Comparison of ENCODE assay signal across 1 cellular context in the genomic region with DNA sequence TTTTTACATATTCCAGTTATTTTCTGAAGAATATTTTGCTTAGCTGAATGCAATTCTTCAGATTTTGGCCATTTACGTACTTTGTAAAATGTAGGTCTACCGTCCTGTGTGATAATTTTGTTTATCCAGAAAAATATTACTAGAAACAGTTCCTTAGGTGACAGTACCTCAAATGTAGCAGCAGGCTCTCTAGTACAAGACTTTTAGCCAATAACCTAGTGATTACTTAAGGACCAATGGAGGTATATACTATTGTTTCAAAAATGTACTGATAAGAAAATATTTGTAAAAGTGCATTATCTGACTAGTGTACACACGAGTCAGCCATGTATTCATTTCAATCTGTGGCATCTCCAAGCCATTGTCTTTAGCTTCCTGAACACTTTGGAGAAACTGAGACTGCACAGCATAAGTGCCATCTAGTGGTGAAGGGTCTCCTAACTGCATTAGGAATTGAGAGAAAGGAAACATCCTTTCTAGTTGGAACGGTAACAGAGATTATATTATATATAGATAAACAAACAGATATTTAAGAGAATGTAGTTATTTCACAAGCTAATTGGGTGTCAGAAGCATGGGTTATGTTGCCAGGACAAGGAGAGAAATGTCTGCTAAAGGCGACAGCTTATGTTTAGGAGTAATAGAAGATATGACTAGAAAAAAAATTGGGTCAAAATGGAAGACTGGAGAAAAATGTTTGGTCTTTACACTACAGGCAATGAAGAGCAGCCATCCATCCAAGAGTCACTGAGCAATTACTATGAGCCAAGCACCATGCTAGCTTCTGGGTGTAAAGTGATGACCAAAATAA.
TF ChIP-seq lines count a peak whose summit lies in the region.

No MANE protein-coding gene starts in this region.

TF ChIP-seq in HepG2, 621 proteins besides CTCF, POLR2A, EP300 and RAD21 (continued from another document and continues in another):
- TF ChIP-seq, protein P1, sequence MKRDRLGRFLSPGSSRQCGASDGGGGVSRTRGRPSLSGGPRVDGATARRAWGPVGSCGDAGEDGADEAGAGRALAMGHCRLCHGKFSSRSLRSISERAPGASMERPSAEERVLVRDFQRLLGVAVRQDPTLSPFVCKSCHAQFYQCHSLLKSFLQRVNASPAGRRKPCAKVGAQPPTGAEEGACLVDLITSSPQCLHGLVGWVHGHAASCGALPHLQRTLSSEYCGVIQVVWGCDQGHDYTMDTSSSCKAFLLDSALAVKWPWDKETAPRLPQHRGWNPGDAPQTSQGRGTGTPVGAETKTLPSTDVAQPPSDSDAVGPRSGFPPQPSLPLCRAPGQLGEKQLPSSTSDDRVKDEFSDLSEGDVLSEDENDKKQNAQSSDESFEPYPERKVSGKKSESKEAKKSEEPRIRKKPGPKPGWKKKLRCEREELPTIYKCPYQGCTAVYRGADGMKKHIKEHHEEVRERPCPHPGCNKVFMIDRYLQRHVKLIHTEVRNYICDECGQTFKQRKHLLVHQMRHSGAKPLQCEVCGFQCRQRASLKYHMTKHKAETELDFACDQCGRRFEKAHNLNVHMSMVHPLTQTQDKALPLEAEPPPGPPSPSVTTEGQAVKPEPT (CRISPR knock-in tag; IDR thresholded peaks at IDR 0.05; ENCODE audit: low read depth): no peak
- no peak for TF ChIP-seq ZNF230 (CRISPR knock-in tag; IDR thresholded peaks at IDR 0.05)
- TF ChIP-seq ZNF136 (CRISPR knock-in tag; IDR thresholded peaks at IDR 0.05; ENCODE audit: low read depth): no peak
- TF ChIP-seq ARID2 (CRISPR knock-in tag; IDR thresholded peaks at IDR 0.05; ENCODE audit: borderline replicate concordance): no peak
- no peak for TF ChIP-seq MYC (CRISPR knock-in tag; IDR thresholded peaks at IDR 0.05; ENCODE audit: borderline replicate concordance)
- no peak for TF ChIP-seq SOX13 (IDR thresholded peaks at IDR 0.05)
- peak in 1 of 2 experiments; percentile 85; a peak in 2 of 4 replicates for TF ChIP-seq SOX13 (CRISPR knock-in tag; conservative IDR thresholded peaks at IDR 0.05 in 1 of 2, IDR thresholded peaks at IDR 0.05 in 1 of 2)
- peak; percentile 48; the same call in 1 of the 2 replicates for TF ChIP-seq RXRB (CRISPR knock-in tag; IDR thresholded peaks at IDR 0.05; ENCODE audit: borderline replicate concordance)
- no peak for TF ChIP-seq NBN (conservative IDR thresholded peaks at IDR 0.05)
- no peak for TF ChIP-seq TP53 (CRISPR knock-in tag; conservative IDR thresholded peaks at IDR 0.05)
- TF ChIP-seq ZNF674 (CRISPR knock-in tag; IDR thresholded peaks at IDR 0.05; ENCODE audit: low read depth): no peak
- no peak for TF ChIP-seq ZNF773 (CRISPR knock-in tag; IDR thresholded peaks at IDR 0.05; ENCODE audit: borderline replicate concordance)
- TF ChIP-seq, protein P2, sequence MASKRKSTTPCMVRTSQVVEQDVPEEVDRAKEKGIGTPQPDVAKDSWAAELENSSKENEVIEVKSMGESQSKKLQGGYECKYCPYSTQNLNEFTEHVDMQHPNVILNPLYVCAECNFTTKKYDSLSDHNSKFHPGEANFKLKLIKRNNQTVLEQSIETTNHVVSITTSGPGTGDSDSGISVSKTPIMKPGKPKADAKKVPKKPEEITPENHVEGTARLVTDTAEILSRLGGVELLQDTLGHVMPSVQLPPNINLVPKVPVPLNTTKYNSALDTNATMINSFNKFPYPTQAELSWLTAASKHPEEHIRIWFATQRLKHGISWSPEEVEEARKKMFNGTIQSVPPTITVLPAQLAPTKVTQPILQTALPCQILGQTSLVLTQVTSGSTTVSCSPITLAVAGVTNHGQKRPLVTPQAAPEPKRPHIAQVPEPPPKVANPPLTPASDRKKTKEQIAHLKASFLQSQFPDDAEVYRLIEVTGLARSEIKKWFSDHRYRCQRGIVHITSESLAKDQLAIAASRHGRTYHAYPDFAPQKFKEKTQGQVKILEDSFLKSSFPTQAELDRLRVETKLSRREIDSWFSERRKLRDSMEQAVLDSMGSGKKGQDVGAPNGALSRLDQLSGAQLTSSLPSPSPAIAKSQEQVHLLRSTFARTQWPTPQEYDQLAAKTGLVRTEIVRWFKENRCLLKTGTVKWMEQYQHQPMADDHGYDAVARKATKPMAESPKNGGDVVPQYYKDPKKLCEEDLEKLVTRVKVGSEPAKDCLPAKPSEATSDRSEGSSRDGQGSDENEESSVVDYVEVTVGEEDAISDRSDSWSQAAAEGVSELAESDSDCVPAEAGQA (IDR thresholded peaks at IDR 0.05; ENCODE audit: low read depth): no peak
- TF ChIP-seq, protein P2 (CRISPR knock-in tag; IDR thresholded peaks at IDR 0.05; ENCODE audit: borderline replicate concordance): no peak
- TF ChIP-seq, protein P3, sequence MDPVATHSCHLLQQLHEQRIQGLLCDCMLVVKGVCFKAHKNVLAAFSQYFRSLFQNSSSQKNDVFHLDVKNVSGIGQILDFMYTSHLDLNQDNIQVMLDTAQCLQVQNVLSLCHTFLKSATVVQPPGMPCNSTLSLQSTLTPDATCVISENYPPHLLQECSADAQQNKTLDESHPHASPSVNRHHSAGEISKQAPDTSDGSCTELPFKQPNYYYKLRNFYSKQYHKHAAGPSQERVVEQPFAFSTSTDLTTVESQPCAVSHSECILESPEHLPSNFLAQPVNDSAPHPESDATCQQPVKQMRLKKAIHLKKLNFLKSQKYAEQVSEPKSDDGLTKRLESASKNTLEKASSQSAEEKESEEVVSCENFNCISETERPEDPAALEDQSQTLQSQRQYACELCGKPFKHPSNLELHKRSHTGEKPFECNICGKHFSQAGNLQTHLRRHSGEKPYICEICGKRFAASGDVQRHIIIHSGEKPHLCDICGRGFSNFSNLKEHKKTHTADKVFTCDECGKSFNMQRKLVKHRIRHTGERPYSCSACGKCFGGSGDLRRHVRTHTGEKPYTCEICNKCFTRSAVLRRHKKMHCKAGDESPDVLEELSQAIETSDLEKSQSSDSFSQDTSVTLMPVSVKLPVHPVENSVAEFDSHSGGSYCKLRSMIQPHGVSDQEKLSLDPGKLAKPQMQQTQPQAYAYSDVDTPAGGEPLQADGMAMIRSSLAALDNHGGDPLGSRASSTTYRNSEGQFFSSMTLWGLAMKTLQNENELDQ (CRISPR knock-in tag; IDR thresholded peaks at IDR 0.05; ENCODE audit: borderline replicate concordance): no peak
- TF ChIP-seq ZNF564 (CRISPR knock-in tag; IDR thresholded peaks at IDR 0.05): no peak
- no peak for TF ChIP-seq ZNF792 (CRISPR knock-in tag; IDR thresholded peaks at IDR 0.05)
- TF ChIP-seq ZSCAN12 (CRISPR knock-in tag; IDR thresholded peaks at IDR 0.05): no peak
- no peak for TF ChIP-seq SRF (IDR thresholded peaks at IDR 0.05; ENCODE audit: low read depth, low read length)
- TF ChIP-seq, protein P4, sequence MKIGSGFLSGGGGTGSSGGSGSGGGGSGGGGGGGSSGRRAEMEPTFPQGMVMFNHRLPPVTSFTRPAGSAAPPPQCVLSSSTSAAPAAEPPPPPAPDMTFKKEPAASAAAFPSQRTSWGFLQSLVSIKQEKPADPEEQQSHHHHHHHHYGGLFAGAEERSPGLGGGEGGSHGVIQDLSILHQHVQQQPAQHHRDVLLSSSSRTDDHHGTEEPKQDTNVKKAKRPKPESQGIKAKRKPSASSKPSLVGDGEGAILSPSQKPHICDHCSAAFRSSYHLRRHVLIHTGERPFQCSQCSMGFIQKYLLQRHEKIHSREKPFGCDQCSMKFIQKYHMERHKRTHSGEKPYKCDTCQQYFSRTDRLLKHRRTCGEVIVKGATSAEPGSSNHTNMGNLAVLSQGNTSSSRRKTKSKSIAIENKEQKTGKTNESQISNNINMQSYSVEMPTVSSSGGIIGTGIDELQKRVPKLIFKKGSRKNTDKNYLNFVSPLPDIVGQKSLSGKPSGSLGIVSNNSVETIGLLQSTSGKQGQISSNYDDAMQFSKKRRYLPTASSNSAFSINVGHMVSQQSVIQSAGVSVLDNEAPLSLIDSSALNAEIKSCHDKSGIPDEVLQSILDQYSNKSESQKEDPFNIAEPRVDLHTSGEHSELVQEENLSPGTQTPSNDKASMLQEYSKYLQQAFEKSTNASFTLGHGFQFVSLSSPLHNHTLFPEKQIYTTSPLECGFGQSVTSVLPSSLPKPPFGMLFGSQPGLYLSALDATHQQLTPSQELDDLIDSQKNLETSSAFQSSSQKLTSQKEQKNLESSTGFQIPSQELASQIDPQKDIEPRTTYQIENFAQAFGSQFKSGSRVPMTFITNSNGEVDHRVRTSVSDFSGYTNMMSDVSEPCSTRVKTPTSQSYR (CRISPR knock-in tag; IDR thresholded peaks at IDR 0.05; ENCODE audit: borderline replicate concordance): no peak
- TF ChIP-seq ZNF607 (CRISPR knock-in tag; IDR thresholded peaks at IDR 0.05; ENCODE audit: borderline replicate concordance): no peak
- no peak for TF ChIP-seq EED (CRISPR knock-in tag; IDR thresholded peaks at IDR 0.05)
- TF ChIP-seq ZNF121 (CRISPR knock-in tag; IDR thresholded peaks at IDR 0.05): no peak
- TF ChIP-seq HNRNPK (IDR thresholded peaks at IDR 0.05; ENCODE audit: low read depth, low read length, poor library complexity, severe bottlenecking): no peak
- peak; percentile 31; the same call in 1 of the 2 replicates for TF ChIP-seq SAP130 (CRISPR knock-in tag; IDR thresholded peaks at IDR 0.05; ENCODE audit: low read depth)
- TF ChIP-seq, protein P5, sequence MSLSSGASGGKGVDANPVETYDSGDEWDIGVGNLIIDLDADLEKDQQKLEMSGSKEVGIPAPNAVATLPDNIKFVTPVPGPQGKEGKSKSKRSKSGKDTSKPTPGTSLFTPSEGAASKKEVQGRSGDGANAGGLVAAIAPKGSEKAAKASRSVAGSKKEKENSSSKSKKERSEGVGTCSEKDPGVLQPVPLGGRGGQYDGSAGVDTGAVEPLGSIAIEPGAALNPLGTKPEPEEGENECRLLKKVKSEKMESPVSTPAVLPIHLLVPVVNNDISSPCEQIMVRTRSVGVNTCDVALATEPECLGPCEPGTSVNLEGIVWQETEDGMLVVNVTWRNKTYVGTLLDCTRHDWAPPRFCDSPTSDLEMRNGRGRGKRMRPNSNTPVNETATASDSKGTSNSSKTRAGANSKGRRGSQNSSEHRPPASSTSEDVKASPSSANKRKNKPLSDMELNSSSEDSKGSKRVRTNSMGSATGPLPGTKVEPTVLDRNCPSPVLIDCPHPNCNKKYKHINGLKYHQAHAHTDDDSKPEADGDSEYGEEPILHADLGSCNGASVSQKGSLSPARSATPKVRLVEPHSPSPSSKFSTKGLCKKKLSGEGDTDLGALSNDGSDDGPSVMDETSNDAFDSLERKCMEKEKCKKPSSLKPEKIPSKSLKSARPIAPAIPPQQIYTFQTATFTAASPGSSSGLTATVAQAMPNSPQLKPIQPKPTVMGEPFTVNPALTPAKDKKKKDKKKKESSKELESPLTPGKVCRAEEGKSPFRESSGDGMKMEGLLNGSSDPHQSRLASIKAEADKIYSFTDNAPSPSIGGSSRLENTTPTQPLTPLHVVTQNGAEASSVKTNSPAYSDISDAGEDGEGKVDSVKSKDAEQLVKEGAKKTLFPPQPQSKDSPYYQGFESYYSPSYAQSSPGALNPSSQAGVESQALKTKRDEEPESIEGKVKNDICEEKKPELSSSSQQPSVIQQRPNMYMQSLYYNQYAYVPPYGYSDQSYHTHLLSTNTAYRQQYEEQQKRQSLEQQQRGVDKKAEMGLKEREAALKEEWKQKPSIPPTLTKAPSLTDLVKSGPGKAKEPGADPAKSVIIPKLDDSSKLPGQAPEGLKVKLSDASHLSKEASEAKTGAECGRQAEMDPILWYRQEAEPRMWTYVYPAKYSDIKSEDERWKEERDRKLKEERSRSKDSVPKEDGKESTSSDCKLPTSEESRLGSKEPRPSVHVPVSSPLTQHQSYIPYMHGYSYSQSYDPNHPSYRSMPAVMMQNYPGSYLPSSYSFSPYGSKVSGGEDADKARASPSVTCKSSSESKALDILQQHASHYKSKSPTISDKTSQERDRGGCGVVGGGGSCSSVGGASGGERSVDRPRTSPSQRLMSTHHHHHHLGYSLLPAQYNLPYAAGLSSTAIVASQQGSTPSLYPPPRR (CRISPR knock-in tag; IDR thresholded peaks at IDR 0.05; ENCODE audit: borderline replicate concordance): no peak
- TF ChIP-seq NKX3-1 (CRISPR knock-in tag; IDR thresholded peaks at IDR 0.05): no peak
- no peak for TF ChIP-seq ZFX (CRISPR knock-in tag; IDR thresholded peaks at IDR 0.05; ENCODE audit: low read depth)
- TF ChIP-seq KDM1A (CRISPR knock-in tag; IDR thresholded peaks at IDR 0.05): no peak
- no peak for TF ChIP-seq ZNF503 (CRISPR knock-in tag; IDR thresholded peaks at IDR 0.05)
- TF ChIP-seq HHEX (CRISPR knock-in tag; IDR thresholded peaks at IDR 0.05): no peak
